ENCODE assay signal across 22 cellular contexts in genomic region chr3:65078748-65079147, GRCh38.
"Had no signal": no experiment of that assay in that cellular context is flagged by ENCODE, and none has a peak within 500 bp of the region (broad histone marks: within the 10 kb centered on the region; RNA-seq: fewer than 3 reads in every experiment).

No MANE protein-coding gene starts in this region.

- ATAC-seq: HepG2 had no signal

- H3K27me3 ChIP-seq: SJSA1 had no signal

- H3K36me3 ChIP-seq: SJSA1 had no signal

- H3K9me3 ChIP-seq: SJSA1 had no signal

- H3K27ac ChIP-seq: SJSA1, SK-N-MC had no signal

- H3K4me3 ChIP-seq: SJSA1, SK-N-MC had no signal

- H3K4me1 ChIP-seq: SJSA1 had no signal

- DNase-seq: IMR-90, Karpas-422, KG1, MM.1S, NCI-H1092 treated with DMSO at 0.1 percent for 48 hours, NCI-H1436, NCI-H187, NCI-H2029, NCI-H2081 treated with DMSO at 0.1 percent for 48 hours, NCI-H2171, NCI-H226, NCI-H446, NCI-H510A, NCI-H524 treated with DMSO at 0.1 percent for 48 hours, NCI-H69, NCI-H774, Right ventricle myocardium superior, RPMI8226, SIG-M5 had no signal
